In the genomic region with DNA sequence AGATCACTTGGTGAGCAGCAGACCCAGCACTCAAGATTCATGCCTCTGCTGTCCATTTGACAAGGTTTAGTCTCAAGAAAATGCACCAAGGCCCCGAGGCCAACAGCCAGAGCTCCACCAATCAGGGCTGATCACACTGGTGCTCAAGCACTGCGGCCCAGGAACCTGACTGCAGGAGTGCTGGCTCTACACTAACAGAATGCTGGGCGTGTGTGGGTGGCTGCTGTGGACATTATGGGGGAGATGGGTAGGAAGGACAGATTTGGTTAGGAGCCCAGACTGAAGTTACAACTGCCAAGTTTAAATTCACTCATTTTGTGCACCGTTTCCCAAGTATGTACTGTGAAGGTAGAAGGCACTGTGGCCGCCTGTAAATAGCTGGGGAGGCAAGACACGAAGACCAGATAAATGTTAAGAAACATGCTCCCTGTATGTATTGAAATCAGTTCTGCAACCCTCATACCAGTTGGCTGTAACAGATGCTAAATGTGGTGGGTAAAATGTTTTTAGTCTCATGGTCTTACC, we compare ENCODE assay signal across 10 cellular contexts.
A peak's percentile ranks its signal among the peaks of the same experiment; 100 is the strongest.
DNase-seq lines count a peak whose midpoint lies in the region; ATAC-seq and TF ChIP-seq lines count a peak whose summit lies in the region.
"Had no signal": no experiment of that assay in that cellular context is flagged by ENCODE, and none has a peak within 500 bp of the region (broad histone marks: within the 10 kb centered on the region; RNA-seq: fewer than 3 reads in every experiment).

No MANE protein-coding gene starts in this region.

- TF ChIP-seq POLR2A in NB4 (IDR thresholded peaks at IDR 0.05; ENCODE audit: extremely low read depth, insufficient read length) = peak; percentile 5

- no peaks in the 10 kb centered on the region for H3K9me3 Mint-ChIP-seq in activated naive CD8-positive, alpha-beta T cell treated with anti-CD3 and anti-CD28 coated beads, Interleukin-2, amount 50 U/mL, for 24 hours
- H3K9me3 Mint-ChIP-seq in nephron = no peaks in the 10 kb centered on the region
- H3K9me3 Mint-ChIP-seq: T-helper 1 cell treated with Interleukin-12 subunit alpha and Interleukin-12 subunit beta and Interleukin-4 antibody, amounts not matched to agents 30 μg/mL and 1 μg/mL, for 36 hours had no signal

- peaks cover 28% of the 10 kb centered on the region for H3K4me1 Mint-ChIP-seq in activated naive CD8-positive, alpha-beta T cell treated with anti-CD3 and anti-CD28 coated beads, Interleukin-2, amount 50 U/mL, for 24 hours
- peaks cover 53% of the 10 kb centered on the region for H3K4me1 Mint-ChIP-seq in nephron

- H4K20me1 ChIP-seq in DOHH2 (ENCODE audit: control insufficient read depth, insufficient read depth, low read depth, low read length) = peaks cover 17% of the 10 kb centered on the region; the same call in 1 of the 2 replicates

- H3K4me2 ChIP-seq in DOHH2 (ENCODE audit: low read length) = peak overlapping the region; percentile 25
- H3K4me2 ChIP-seq: PC-9 had no signal

- no peak for TF ChIP-seq CTCF in DOHH2 (IDR thresholded peaks at IDR 0.05; ENCODE audit: low read depth, low read length, poor library complexity, severe bottlenecking)
- TF ChIP-seq CTCF in NB4 (IDR thresholded peaks at IDR 0.05; ENCODE audit: low read depth, low read length) = no peak
- no peak for TF ChIP-seq CTCF in nephron (IDR thresholded peaks at IDR 0.05; ENCODE audit: unreplicated experiment in 3 of 3)

- H3K27me3 Mint-ChIP-seq in activated naive CD8-positive, alpha-beta T cell treated with anti-CD3 and anti-CD28 coated beads, Interleukin-2, amount 50 U/mL, for 24 hours = no peaks in the 10 kb centered on the region
- H3K27me3 Mint-ChIP-seq in nephron (ENCODE audit: low read depth) = no peaks in the 10 kb centered on the region

- H3K27ac ChIP-seq in DOHH2 (ENCODE audit: low read depth, low read length) = peak overlapping the region; percentile 50
- H3K27ac ChIP-seq: PC-9, thoracic aorta had no signal

- peak; percentile 14 for ATAC-seq in activated naive CD8-positive, alpha-beta T cell treated with anti-CD3 and anti-CD28 coated beads, Interleukin-2, amount 50 U/mL, for 24 hours

- H3K9me3 ChIP-seq in DOHH2 (ENCODE audit: control insufficient read depth, insufficient read depth, low read length) = no peaks in the 10 kb centered on the region
- H3K9me3 ChIP-seq: thoracic aorta had no signal

- H3K36me3 ChIP-seq in DOHH2 (ENCODE audit: control insufficient read depth, low read length) = peaks cover 52% of the 10 kb centered on the region

- peaks cover 71% of the 10 kb centered on the region for H3F3A ChIP-seq in DOHH2 (ENCODE audit: control insufficient read depth, insufficient read depth)

- peak; percentile 39 for DNase-seq in NB4 (ENCODE audit: low read depth)
- no peak for DNase-seq in activated naive CD8-positive, alpha-beta T cell treated with anti-CD3 and anti-CD28 coated beads, Interleukin-2, amount 50 U/mL, for 24 hours
- no peak for DNase-seq in C1 segment of cervical spinal cord (lab: John Stamatoyannopoulos, UW)
- no peak for DNase-seq in KG1 (lab: John Stamatoyannopoulos, UW)
- no peak for DNase-seq in ecto neural progenitor cell (ENCODE audit: low spot score)
- DNase-seq: PC-9 had no signal

- no peaks in the 10 kb centered on the region for H3K27me3 ChIP-seq in DOHH2 (ENCODE audit: control insufficient read depth, low read length)

- H3K9me2 ChIP-seq in DOHH2 (replicated peaks; ENCODE audit: control insufficient read depth, low read length) = no peaks in the 10 kb centered on the region

- H3K79me2 ChIP-seq in DOHH2 (ENCODE audit: control insufficient read depth, low read length) = peaks cover 23% of the 10 kb centered on the region

- peaks cover 47% of the 10 kb centered on the region for H3K36me3 Mint-ChIP-seq in activated naive CD8-positive, alpha-beta T cell treated with anti-CD3 and anti-CD28 coated beads, Interleukin-2, amount 50 U/mL, for 24 hours (ENCODE audit: low read depth)
- peaks cover 48% of the 10 kb centered on the region for H3K36me3 Mint-ChIP-seq in nephron (ENCODE audit: low read depth)

- H3K4me3 ChIP-seq in DOHH2 (ENCODE audit: low read length) (no peak overlapping the region), NB4 (ENCODE audit: low read depth, low read length) (no peak overlapping the region)
- H3K4me3 ChIP-seq: PC-9, thoracic aorta had no signal

- peaks cover 75% of the 10 kb centered on the region for H3K4me1 ChIP-seq in DOHH2 (ENCODE audit: control insufficient read depth, low read length)

- H3K27ac Mint-ChIP-seq in activated naive CD8-positive, alpha-beta T cell treated with anti-CD3 and anti-CD28 coated beads, Interleukin-2, amount 50 U/mL, for 24 hours = no peak overlapping the region
- H3K27ac Mint-ChIP-seq in nephron = peak overlapping the region; percentile 51 to 85 (median 78)

- H3K4me3 Mint-ChIP-seq in activated naive CD8-positive, alpha-beta T cell treated with anti-CD3 and anti-CD28 coated beads, Interleukin-2, amount 50 U/mL, for 24 hours = no peak overlapping the region
- H3K4me3 Mint-ChIP-seq in nephron = no peak overlapping the region
- H3K4me3 Mint-ChIP-seq: T-helper 1 cell treated with Interleukin-12 subunit alpha and Interleukin-12 subunit beta and Interleukin-4 antibody, amounts not matched to agents 30 μg/mL and 1 μg/mL, for 36 hours had no signal
